In the genomic region with DNA sequence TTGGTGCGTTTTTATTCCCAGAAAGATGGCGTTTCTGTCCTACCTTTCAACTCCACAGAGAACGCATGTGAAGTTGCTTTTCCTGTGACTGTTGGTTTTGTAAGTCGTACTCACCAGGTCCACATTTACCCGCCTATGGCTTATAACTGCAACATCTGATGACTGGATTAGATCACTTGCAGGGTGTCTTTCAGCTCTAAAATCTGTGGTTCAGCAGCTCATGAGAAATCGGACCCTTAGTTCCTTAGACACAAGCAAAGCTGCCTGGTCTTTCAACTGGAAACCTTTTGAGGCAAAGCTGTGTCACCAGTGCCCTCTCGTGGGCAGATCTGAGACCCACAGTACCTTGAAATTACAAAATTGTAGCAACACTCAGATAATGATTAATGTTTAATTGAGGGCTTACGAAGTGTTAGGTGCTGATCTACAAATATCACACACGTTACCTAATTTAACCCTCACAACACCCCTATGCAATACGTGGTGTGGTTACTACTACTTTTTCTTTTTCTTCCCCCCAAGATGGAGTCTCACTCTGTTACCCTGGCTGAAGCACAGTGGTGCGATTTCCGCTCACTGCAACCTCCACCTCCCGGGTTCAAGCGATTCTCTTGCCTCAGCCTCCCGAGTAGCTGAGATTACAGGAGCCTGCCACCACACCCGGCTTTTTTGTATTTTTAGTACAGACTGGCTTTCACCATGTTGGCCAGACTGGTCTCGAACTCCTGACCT, we compare ENCODE assay signal across 8 cellular contexts.
DNase-seq lines count a peak whose midpoint lies in the region; ATAC-seq and TF ChIP-seq lines count a peak whose summit lies in the region.

No MANE protein-coding gene starts in this region.

- in situ Hi-C loops in GM13976 (cut with MboI; ENCODE audit: low sequenced_read_pairs, unreplicated experiment) = no loop called here
- in situ Hi-C loops in mammary epithelial cell (cut with MboI; ENCODE audit: low sequenced_read_pairs in 2 of 2) = loop anchor here in 1 of 2 donors (25.0 kb wide), 1 partner anchor 509 kb away; no protein-coding TSS in a partner anchor

- H3K36me3 ChIP-seq in A673 (ENCODE audit: insufficient read depth, low read length, poor library complexity, severe bottlenecking) = no peaks in the 10 kb centered on the region
- H3K36me3 ChIP-seq in mammary epithelial cell (ENCODE audit: insufficient read depth, low read length) = no peaks in the 10 kb centered on the region
- no peaks in the 10 kb centered on the region for H3K36me3 ChIP-seq in kidney epithelial cell (ENCODE audit: control insufficient read depth, insufficient read depth, low read length)

- peaks cover 5% of the 10 kb centered on the region for H3K9me3 Mint-ChIP-seq in WTC11

- no peaks in the 10 kb centered on the region for H4K20me1 ChIP-seq in mammary epithelial cell (ENCODE audit: insufficient read depth, low read length)

- no peaks in the 10 kb centered on the region for H3K79me2 ChIP-seq in mammary epithelial cell (ENCODE audit: insufficient read depth, low read length)

- ATAC-seq in WTC11 (peak; percentile 86), GM18519 (IDR thresholded peaks at IDR 0.05; ENCODE audit: low FRiP score, unreplicated experiment) (no peak)

- POLR2A ChIA-PET in A673 (lab: Charles Lee; ENCODE audit: low non-redundant PET) = no interaction called here
- POLR2A ChIA-PET in WTC11 (lab: Charles Lee) = no interaction called here

- 53% methylated on average over 13 of the region's 17 CpGs for whole genome bisulfite sequencing in mammary epithelial cell (ENCODE audit: low coverage, missing lambda C conversion rate)

- CTCF ChIA-PET in A673 (lab: Charles Lee) (interaction anchor here (0.6 to 1.8 kb wide), 8 partner anchors 13 to 903 kb away, joined by 3 to 9 read pairs (median 3); a partner anchor contains a TSS), WTC11 (lab: Charles Lee) (interaction anchor here (0.6 to 2.0 kb wide), 21 partner anchors 10 to 811 kb away, joined by 3 to 15 read pairs (median 3); no protein-coding TSS in a partner anchor), mammary epithelial cell (lab: Charles Lee; ENCODE audit: low non-redundant PET) (interaction anchor here (0.6 to 0.7 kb wide), 2 partner anchors 47 to 195 kb away, joined by 4 to 5 read pairs; no protein-coding TSS in a partner anchor)

- H3K4me3 ChIP-seq in A673 (ENCODE audit: low read depth, low read length, poor library complexity, severe bottlenecking) (no peak overlapping the region), mammary epithelial cell (replicated peaks in 1 of 3; ENCODE audit: insufficient read depth in 1 of 3, low read depth in 2 of 3, low read length in 3 of 3) (no peak overlapping the region), kidney epithelial cell (ENCODE audit: low read depth, low read length) (no peak overlapping the region)

- peaks cover 7% of the 10 kb centered on the region for H3K4me1 Mint-ChIP-seq in WTC11

- H3K36me3 Mint-ChIP-seq in WTC11 = no peaks in the 10 kb centered on the region

- H3K9me3 ChIP-seq in A673 (ENCODE audit: low read depth, low read length, poor library complexity, severe bottlenecking) (no peaks in the 10 kb centered on the region), mammary epithelial cell (replicated peaks; ENCODE audit: insufficient read depth, low read length) (peaks cover 4% of the 10 kb centered on the region)

- intact Hi-C loops in A673 (cut with micrococcal nuclease; ENCODE audit: unreplicated experiment) (loop anchor here (2.0 to 10.0 kb wide), 7 partner anchors 175 to 1274 kb away; no protein-coding TSS in a partner anchor), mammary epithelial cell (cut with micrococcal nuclease) (loop anchor here (1.0 to 10.0 kb wide), 6 partner anchors 32 to 810 kb away; a partner anchor contains a TSS)

- no peak overlapping the region for H3K4me3 Mint-ChIP-seq in WTC11

- BruUV-seq in A673 (replicated peaks; lab: Mats Ljungman, UMichigan) = no TSS peak
- no TSS peak for BruUV-seq in mammary epithelial cell (replicated peaks; lab: Mats Ljungman, UMichigan)

- no peaks in the 10 kb centered on the region for H3K27me3 ChIP-seq in A673 (replicated peaks; ENCODE audit: insufficient read depth, low read depth, low read length, poor library complexity)
- H3K27me3 ChIP-seq in mammary epithelial cell (ENCODE audit: insufficient read depth, low read length) = no peaks in the 10 kb centered on the region
- H3K27me3 ChIP-seq in kidney epithelial cell (ENCODE audit: control insufficient read depth, insufficient read depth, low read length) = peaks cover 6% of the 10 kb centered on the region

- peak; percentile 89 for DNase-seq in A673 (ENCODE audit: low spot score)
- DNase-seq in GM13976 (ENCODE audit: low spot score) = peak; percentile 74
- DNase-seq in NCI-H1694 treated with DMSO at 0.1 percent for 48 hours (lab: John Stamatoyannopoulos, UW) = peak; percentile 37
- peak; percentile 55 for DNase-seq in WTC11 (ENCODE audit: low spot score)
- peak; percentile 34 for DNase-seq in mammary epithelial cell
- DNase-seq in kidney epithelial cell (ENCODE audit: low read depth) = no peak
- peak; percentile 49 to 64 for DNase-seq in stimulated activated CD4-positive, alpha-beta T cell treated with anti-CD3 and anti-CD28 coated beads, Interleukin-4, amount 100 ng/mL, for 48 hours (ENCODE audit: low read depth in 2 of 2)

- peak; percentile 93 for TF ChIP-seq CTCF in A673 (conservative IDR thresholded peaks at IDR 0.05; ENCODE audit: low read depth, low read length)
- TF ChIP-seq CTCF in GM13976 (IDR thresholded peaks at IDR 0.05; ENCODE audit: borderline replicate concordance, control extremely low read depth, extremely low read depth, insufficient read depth, missing control alignments) = peak; percentile 65
- peak; percentile 43; the same call in 1 of the 2 replicates for TF ChIP-seq CTCF in WTC11 (IDR thresholded peaks at IDR 0.05)
- peak; percentile 79 to 85 for TF ChIP-seq CTCF in mammary epithelial cell (conservative IDR thresholded peaks at IDR 0.05 in 1 of 2, IDR thresholded peaks at IDR 0.05 in 1 of 2; ENCODE audit: extremely low read depth in 1 of 2, insufficient read depth in 1 of 2, low read depth in 1 of 2, low read length in 2 of 2)
- TF ChIP-seq CTCF in kidney epithelial cell (IDR thresholded peaks at IDR 0.05; ENCODE audit: insufficient read depth, low read length, poor library complexity, severe bottlenecking) = peak; percentile 83

- H3K4me1 ChIP-seq in A673 (ENCODE audit: insufficient read depth, low read length, poor library complexity, severe bottlenecking) (peaks cover 12% of the 10 kb centered on the region), mammary epithelial cell (ENCODE audit: insufficient read depth, low read length) (peaks cover 9% of the 10 kb centered on the region)

- H3K27ac Mint-ChIP-seq in WTC11 = no peak overlapping the region; the same call in 1 of the 2 replicates

- no peak overlapping the region for H3K9ac ChIP-seq in mammary epithelial cell (ENCODE audit: insufficient read depth, low read length)

- peak overlapping the region; percentile 60 for H3K27ac ChIP-seq in A673 (ENCODE audit: low read depth, low read length, poor library complexity, severe bottlenecking)
- no peak overlapping the region for H3K27ac ChIP-seq in mammary epithelial cell (ENCODE audit: insufficient read depth, low read depth, low read length)

- dilution Hi-C loops in mammary epithelial cell (cut with HindIII; ENCODE audit: low sequenced_read_pairs) = no loop called here

- H3K4me2 ChIP-seq in mammary epithelial cell (ENCODE audit: insufficient read depth, low read depth, low read length) = no peak overlapping the region

- peaks cover 41% of the 10 kb centered on the region for H3K27me3 Mint-ChIP-seq in WTC11 (ENCODE audit: low read depth)

- H2AFZ ChIP-seq in mammary epithelial cell (ENCODE audit: low read depth, low read length) = no peak overlapping the region

TF ChIP-seq in WTC11, 78 proteins besides CTCF, POLR2A, EP300 and RAD21:
- TF ChIP-seq ZNF671 (CRISPR knock-in tag; IDR thresholded peaks at IDR 0.05) = no peak
- no peak for TF ChIP-seq ZNF396 (CRISPR knock-in tag; IDR thresholded peaks at IDR 0.05; ENCODE audit: borderline replicate concordance)
- TF ChIP-seq, protein P1, sequence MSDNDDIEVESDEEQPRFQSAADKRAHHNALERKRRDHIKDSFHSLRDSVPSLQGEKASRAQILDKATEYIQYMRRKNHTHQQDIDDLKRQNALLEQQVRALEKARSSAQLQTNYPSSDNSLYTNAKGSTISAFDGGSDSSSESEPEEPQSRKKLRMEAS (CRISPR knock-in tag; IDR thresholded peaks at IDR 0.05) = no peak
- TF ChIP-seq, protein P2, sequence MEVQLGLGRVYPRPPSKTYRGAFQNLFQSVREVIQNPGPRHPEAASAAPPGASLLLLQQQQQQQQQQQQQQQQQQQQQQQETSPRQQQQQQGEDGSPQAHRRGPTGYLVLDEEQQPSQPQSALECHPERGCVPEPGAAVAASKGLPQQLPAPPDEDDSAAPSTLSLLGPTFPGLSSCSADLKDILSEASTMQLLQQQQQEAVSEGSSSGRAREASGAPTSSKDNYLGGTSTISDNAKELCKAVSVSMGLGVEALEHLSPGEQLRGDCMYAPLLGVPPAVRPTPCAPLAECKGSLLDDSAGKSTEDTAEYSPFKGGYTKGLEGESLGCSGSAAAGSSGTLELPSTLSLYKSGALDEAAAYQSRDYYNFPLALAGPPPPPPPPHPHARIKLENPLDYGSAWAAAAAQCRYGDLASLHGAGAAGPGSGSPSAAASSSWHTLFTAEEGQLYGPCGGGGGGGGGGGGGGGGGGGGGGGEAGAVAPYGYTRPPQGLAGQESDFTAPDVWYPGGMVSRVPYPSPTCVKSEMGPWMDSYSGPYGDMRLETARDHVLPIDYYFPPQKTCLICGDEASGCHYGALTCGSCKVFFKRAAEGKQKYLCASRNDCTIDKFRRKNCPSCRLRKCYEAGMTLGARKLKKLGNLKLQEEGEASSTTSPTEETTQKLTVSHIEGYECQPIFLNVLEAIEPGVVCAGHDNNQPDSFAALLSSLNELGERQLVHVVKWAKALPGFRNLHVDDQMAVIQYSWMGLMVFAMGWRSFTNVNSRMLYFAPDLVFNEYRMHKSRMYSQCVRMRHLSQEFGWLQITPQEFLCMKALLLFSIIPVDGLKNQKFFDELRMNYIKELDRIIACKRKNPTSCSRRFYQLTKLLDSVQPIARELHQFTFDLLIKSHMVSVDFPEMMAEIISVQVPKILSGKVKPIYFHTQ (CRISPR knock-in tag; IDR thresholded peaks at IDR 0.05) = no peak
- TF ChIP-seq RELA (CRISPR knock-in tag; IDR thresholded peaks at IDR 0.05; ENCODE audit: borderline replicate concordance) = no peak

Comparison
In these comparisons a context has a peak if more than half of its experiments do, and no peak if none do; other contexts are left out.
1. CTCF ChIP-seq: peak in every context shown above with its lines; median percentile 93 in A673; 83 in kidney epithelial cell; 82 in mammary epithelial cell; 65 in GM13976; 43 in WTC11.